Comparison of ENCODE assay signal across 8 cellular contexts in the genomic region with DNA sequence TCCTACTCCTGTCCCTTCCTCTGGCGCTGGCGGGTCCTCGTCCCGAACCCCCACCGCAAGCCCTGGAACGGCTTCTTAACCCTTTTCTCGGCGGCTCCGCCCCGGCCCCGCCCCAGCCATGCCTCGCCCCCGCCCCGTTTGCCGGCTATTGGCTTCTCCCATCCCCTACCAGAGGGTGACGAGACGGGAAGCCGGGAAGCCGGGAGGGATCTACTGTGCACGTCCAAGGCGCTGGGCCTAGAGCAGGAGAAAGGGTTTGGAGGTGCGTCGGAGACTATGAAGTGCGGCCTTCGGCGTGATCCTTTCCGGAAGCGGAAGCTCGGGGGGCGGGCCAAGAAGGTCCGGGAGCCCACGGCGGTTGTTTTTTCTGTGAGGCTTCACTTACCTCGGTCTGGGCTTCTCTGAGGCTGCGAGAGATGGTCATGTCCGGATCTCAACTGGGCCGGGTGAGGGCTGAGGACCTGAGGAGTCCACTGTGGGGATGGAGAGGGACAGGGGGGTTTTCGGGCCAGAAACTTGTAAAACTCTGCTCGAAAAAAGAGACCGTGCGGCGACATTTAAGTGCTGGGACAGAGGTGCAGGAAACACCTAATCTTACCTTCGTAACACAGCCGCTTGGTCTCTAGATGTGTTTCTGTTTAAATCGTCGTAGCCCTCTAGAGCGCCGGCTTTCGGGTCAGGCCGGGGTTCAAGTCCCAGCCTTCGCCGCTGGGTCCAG. TPM values are rescaled to one million over a fixed set of nuclear protein-coding genes. Genes with fewer than 3 reads are reported as not detected.
DNase-seq lines count a peak whose midpoint lies in the region; ATAC-seq and TF ChIP-seq lines count a peak whose summit lies in the region.

No MANE protein-coding gene starts in this region.

- peak overlapping the region; percentile 80 for H3K27ac ChIP-seq in AG04450 (ENCODE audit: low read depth, low read length)
- no peak overlapping the region for H3K27ac ChIP-seq in substantia nigra (ENCODE audit: low read depth, low read length, poor library complexity, severe bottlenecking)

- H3K9me3 ChIP-seq in AG04450 (ENCODE audit: control insufficient read depth, insufficient read depth, low read length), result peaks cover 3% of the 10 kb centered on the region; the same call in 1 of the 2 replicates

- peak overlapping the region; percentile 78 for H3K4me3 ChIP-seq in AG04450 (ENCODE audit: low read depth, low read length)

- H3K27me3 ChIP-seq in AG04450 (ENCODE audit: control insufficient read depth, insufficient read depth, low read length), result no peaks in the 10 kb centered on the region

- DNase-seq in AG04450 (ENCODE audit: low read depth, low spot score) (peak; percentile 70), HUDEP-2 (lab: John Stamatoyannopoulos, UW; ENCODE audit: unreplicated experiment in 76 of 76) (peak in 66 of 76 experiments; percentile 7 to 90 (median 48)), RPMI8226 (peak; percentile 85), foreskin melanocyte (peak; percentile 69), non-pigmented ciliary epithelial cell (ENCODE audit: low read depth) (peak; percentile 71), substantia nigra (lab: John Stamatoyannopoulos, UW) (peak in 42 of 49 donors; percentile 11 to 92 (median 56))
- peak; percentile 41 for DNase-seq in activated gamma-delta T cell treated with anti-CD3 and anti-CD28 coated beads, Interleukin-2, amount 50 U/mL, for 16 hours (ENCODE audit: low read depth)

- CTCF ChIA-PET in AG04450 (lab: Charles Lee), result no interaction called here

- TF ChIP-seq CTCF in AG04450 (IDR thresholded peaks at IDR 0.05; ENCODE audit: low read depth, low read length), result no peak

- POLR2A ChIA-PET in AG04450 (lab: Yijun Ruan, JAX), result no interaction called here

- peak; percentile 70 for ATAC-seq in GM19395 (IDR thresholded peaks at IDR 0.05; ENCODE audit: unreplicated experiment)

RNA-seq across cellular contexts. Expression of a gene that starts 21.4 kb away (rescaled TPM):
- not detected in 2 replicates for polyA plus RNA-seq in AG04450 (2011; rRNA removed)
- polyA minus RNA-seq in AG04450 (2011; rRNA and poly(A)+ RNA removed), result not detected in 2 replicates
